9 cellular contexts compared by ENCODE assay signal in the genomic region with DNA sequence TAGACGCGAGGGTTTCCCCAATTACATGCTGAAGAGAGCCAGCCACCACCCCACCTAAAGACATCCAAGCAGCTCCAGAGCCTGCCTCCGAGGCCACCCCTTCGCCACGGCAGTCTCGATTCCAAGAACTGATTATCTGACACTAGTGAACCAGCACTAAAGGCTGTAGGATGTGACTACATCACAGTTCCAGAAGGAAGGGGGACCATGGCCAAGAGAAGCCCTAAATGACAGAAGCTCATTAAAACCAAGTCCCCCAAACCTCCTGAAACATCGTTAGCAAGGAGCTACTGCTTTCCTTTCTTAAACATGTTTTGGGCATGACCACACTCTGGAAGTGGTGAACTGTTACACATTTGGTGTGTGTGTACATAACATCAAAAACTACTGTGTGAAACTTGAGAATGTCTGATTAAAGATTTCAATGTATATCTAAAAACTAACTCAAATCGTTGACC.
DNase-seq lines count a peak whose midpoint lies in the region; ATAC-seq and TF ChIP-seq lines count a peak whose summit lies in the region.
"Had no signal": no experiment of that assay in that cellular context is flagged by ENCODE, and none has a peak within 500 bp of the region (broad histone marks: within the 10 kb centered on the region; RNA-seq: fewer than 3 reads in every experiment).

No MANE protein-coding gene starts in this region.

- H3K4me1 Mint-ChIP-seq in activated naive CD4-positive, alpha-beta T cell treated with anti-CD3 and anti-CD28 coated beads for 36 hours (ENCODE audit: low read depth) = peaks cover 46% of the 10 kb centered on the region
- peaks cover 43% of the 10 kb centered on the region for H3K4me1 Mint-ChIP-seq in activated naive CD4-positive, alpha-beta T cell treated with anti-CD3 and anti-CD28 coated beads, Interleukin-2, amount 50 U/mL, for 24 hours

- no peaks in the 10 kb centered on the region for H3K9me3 Mint-ChIP-seq in activated naive CD4-positive, alpha-beta T cell treated with anti-CD3 and anti-CD28 coated beads for 36 hours
- no peaks in the 10 kb centered on the region for H3K9me3 Mint-ChIP-seq in activated naive CD4-positive, alpha-beta T cell treated with anti-CD3 and anti-CD28 coated beads, Interleukin-2, amount 50 U/mL, for 24 hours

- H3K4me2 ChIP-seq in MM.1S (ENCODE audit: low read depth, low read length) = no peak overlapping the region

- CTCF ChIA-PET in activated naive CD4-positive, alpha-beta T cell treated with anti-CD3 and anti-CD28 coated beads for 36 hours (lab: Charles Lee) = interaction anchor here (0.8 to 1.5 kb wide), 3 partner anchors 18 to 98 kb away, joined by 3 to 5 read pairs (median 3); no protein-coding TSS in a partner anchor

- no peak overlapping the region for H3K9ac ChIP-seq in MM.1S (ENCODE audit: low read length)

- H4K20me1 ChIP-seq in MM.1S (ENCODE audit: insufficient read depth, low read length) = no peaks in the 10 kb centered on the region

- H3K36me3 ChIP-seq in MM.1S (replicated peaks; ENCODE audit: insufficient read depth, low read length) = peaks cover 4% of the 10 kb centered on the region; the same call in 1 of the 2 replicates

- H3K9me2 ChIP-seq in MM.1S (replicated peaks; ENCODE audit: insufficient read depth, low read length) = no peaks in the 10 kb centered on the region

- DNase-seq in activated naive CD4-positive, alpha-beta T cell treated with anti-CD3 and anti-CD28 coated beads for 36 hours = peak; percentile 31
- DNase-seq in activated naive CD4-positive, alpha-beta T cell treated with anti-CD3 and anti-CD28 coated beads, Interleukin-2, amount 50 U/mL, for 16 hours = no peak
- DNase-seq in stimulated activated naive CD8-positive, alpha-beta T cell treated with anti-CD3 and anti-CD28 coated beads, Interleukin-15, Interleukin-2, amounts not matched to agents 100 U/mL and 50 U/mL, for 24 hours = peak; percentile 45
- DNase-seq in SKM-1 treated with dmso at 0.1 percent for 144 hours (lab: John Stamatoyannopoulos, UW; ENCODE audit: unreplicated experiment) = no peak
- no peak for DNase-seq in cortex of kidney (lab: John Stamatoyannopoulos, UW)
- no peak for DNase-seq in MM.1S
- DNase-seq: NCI-H2227 treated with DMSO at 0.1 percent for 48 hours had no signal

- no peaks in the 10 kb centered on the region for H3K4me1 ChIP-seq in MM.1S (ENCODE audit: low read length)

- intact Hi-C loops in activated naive CD4-positive, alpha-beta T cell treated with anti-CD3 and anti-CD28 coated beads for 36 hours (cut with micrococcal nuclease) = loop anchor here (1.0 to 2.0 kb wide), 3 partner anchors 8 to 98 kb away; no protein-coding TSS in a partner anchor

- no peaks in the 10 kb centered on the region for H3K27me3 ChIP-seq in MM.1S (replicated peaks; ENCODE audit: insufficient read depth, low read length)

- peak overlapping the region; percentile 95 for H3K27ac Mint-ChIP-seq in activated naive CD4-positive, alpha-beta T cell treated with anti-CD3 and anti-CD28 coated beads for 36 hours
- peak overlapping the region; percentile 84 for H3K27ac Mint-ChIP-seq in activated naive CD4-positive, alpha-beta T cell treated with anti-CD3 and anti-CD28 coated beads, Interleukin-2, amount 50 U/mL, for 24 hours

- peaks cover 56% of the 10 kb centered on the region for H3K36me3 Mint-ChIP-seq in activated naive CD4-positive, alpha-beta T cell treated with anti-CD3 and anti-CD28 coated beads for 36 hours (ENCODE audit: low read depth)
- H3K36me3 Mint-ChIP-seq in activated naive CD4-positive, alpha-beta T cell treated with anti-CD3 and anti-CD28 coated beads, Interleukin-2, amount 50 U/mL, for 24 hours = peaks cover 37% of the 10 kb centered on the region

- ATAC-seq in HG03135 (IDR thresholded peaks at IDR 0.05; ENCODE audit: unreplicated experiment) = peak; percentile 22
- ATAC-seq in stimulated activated naive CD8-positive, alpha-beta T cell treated with anti-CD3 and anti-CD28 coated beads, Interleukin-15, Interleukin-2, amounts not matched to agents 100 U/mL and 50 U/mL, for 24 hours = peak; percentile 48

- H3K9me3 ChIP-seq in MM.1S (replicated peaks; ENCODE audit: insufficient read depth, low read length) = no peaks in the 10 kb centered on the region

- H3K27me3 Mint-ChIP-seq in activated naive CD4-positive, alpha-beta T cell treated with anti-CD3 and anti-CD28 coated beads for 36 hours (ENCODE audit: low read depth) = no peaks in the 10 kb centered on the region
- no peaks in the 10 kb centered on the region for H3K27me3 Mint-ChIP-seq in activated naive CD4-positive, alpha-beta T cell treated with anti-CD3 and anti-CD28 coated beads, Interleukin-2, amount 50 U/mL, for 24 hours

- TF ChIP-seq CTCF in MM.1S (IDR thresholded peaks at IDR 0.05; ENCODE audit: low read length) = no peak

- H2AFZ ChIP-seq in MM.1S (ENCODE audit: low read length) = no peak overlapping the region

- H3F3A ChIP-seq in MM.1S (ENCODE audit: insufficient read depth, low read length) = no peaks in the 10 kb centered on the region

- H3K79me2 ChIP-seq in MM.1S (ENCODE audit: low read length) = no peaks in the 10 kb centered on the region

- no peak overlapping the region for H3K4me3 Mint-ChIP-seq in activated naive CD4-positive, alpha-beta T cell treated with anti-CD3 and anti-CD28 coated beads for 36 hours
- peak overlapping the region; percentile 12 for H3K4me3 Mint-ChIP-seq in activated naive CD4-positive, alpha-beta T cell treated with anti-CD3 and anti-CD28 coated beads, Interleukin-2, amount 50 U/mL, for 24 hours

- no peak overlapping the region for H3K27ac ChIP-seq in MM.1S (ENCODE audit: low read length)

- no peak overlapping the region for H3K4me3 ChIP-seq in MM.1S (ENCODE audit: low read length)

Comparison
In these comparisons a context has a peak if more than half of its experiments do, and no peak if none do; other contexts are left out.
1. DNase-seq: peak in activated naive CD4-positive, alpha-beta T cell treated with anti-CD3 and anti-CD28 coated beads for 36 hours (single experiment) and stimulated activated naive CD8-positive, alpha-beta T cell treated with anti-CD3 and anti-CD28 coated beads, Interleukin-15, Interleukin-2, amounts not matched to agents 100 U/mL and 50 U/mL, for 24 hours (single experiment); none in activated naive CD4-positive, alpha-beta T cell treated with anti-CD3 and anti-CD28 coated beads, Interleukin-2, amount 50 U/mL, for 16 hours (single experiment), SKM-1 treated with dmso at 0.1 percent for 144 hours (single experiment), cortex of kidney (single experiment) and MM.1S (single experiment).